Comparison of ENCODE assay signal across 14 cellular contexts in the genomic region with DNA sequence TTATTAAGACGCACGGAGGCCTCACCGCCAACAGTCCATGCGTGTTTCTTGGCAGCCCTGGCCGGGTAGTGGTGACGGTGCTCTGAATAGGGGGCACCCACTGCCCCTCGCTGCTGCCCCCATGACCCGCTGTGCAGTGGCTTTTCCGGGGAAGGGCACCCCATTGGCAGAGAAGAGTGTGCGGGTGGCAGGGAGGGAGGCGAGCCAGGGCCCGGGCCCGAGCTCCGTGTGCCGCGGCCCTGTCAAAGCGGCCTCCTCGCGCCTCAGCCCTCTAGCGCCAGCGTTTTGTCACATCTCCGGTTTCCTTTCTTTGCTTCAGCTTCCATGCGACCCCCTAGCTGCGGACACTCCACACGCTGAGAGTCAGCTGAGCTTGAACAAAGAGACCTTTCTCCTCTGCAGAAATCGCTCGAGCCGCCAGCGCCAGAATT.
DNase-seq lines count a peak whose midpoint lies in the region; ATAC-seq and TF ChIP-seq lines count a peak whose summit lies in the region.
"Had no signal": no experiment of that assay in that cellular context is flagged by ENCODE, and none has a peak within 500 bp of the region (broad histone marks: within the 10 kb centered on the region; RNA-seq: fewer than 3 reads in every experiment).

No MANE protein-coding gene starts in this region.

- TF ChIP-seq CTCF in omental fat pad (IDR thresholded peaks at IDR 0.05) = no peak

- no peak overlapping the region for H3K4me3 ChIP-seq in H7 (ENCODE audit: insufficient read depth, low read depth, low read length)
- H3K4me3 ChIP-seq: gastrocnemius medialis had no signal

- no peaks in the 10 kb centered on the region for H3K36me3 ChIP-seq in H7 (replicated peaks; ENCODE audit: control insufficient read depth, insufficient read depth, low read length)
- H3K36me3 ChIP-seq: gastrocnemius medialis, WERI-Rb-1 had no signal

- ATAC-seq in HG02840 (IDR thresholded peaks at IDR 0.05; ENCODE audit: low FRiP score, unreplicated experiment) (no peak), omental fat pad (ENCODE audit: low FRiP score) (no peak)
- ATAC-seq: gastrocnemius medialis, Right ventricle myocardium inferior had no signal

- DNase-seq in H7 (peak; percentile 93), ecto neural progenitor cell (ENCODE audit: low spot score) (peak; percentile 82), iPS-NIHi7 (ENCODE audit: extremely low spot score) (peak; percentile 51), pons (ENCODE audit: low spot score) (peak; percentile 73), NCI-H1417 treated with DMSO at 0.1 percent for 48 hours (lab: John Stamatoyannopoulos, UW) (no peak), omental fat pad (ENCODE audit: low spot score) (no peak), NCI-H2196 treated with DMSO at 0.1 percent for 48 hours (lab: John Stamatoyannopoulos, UW; ENCODE audit: unreplicated experiment) (no peak)
- DNase-seq: gastrocnemius medialis, NCI-H1436, NCI-H446, T-helper 1 cell, WERI-Rb-1 had no signal

- H3K27me3 ChIP-seq in H7 (ENCODE audit: control insufficient read depth, insufficient read depth, low read length) = no peaks in the 10 kb centered on the region
- H3K27me3 ChIP-seq: gastrocnemius medialis had no signal

Comparison
In these comparisons a context has a peak if more than half of its experiments do, and no peak if none do; other contexts are left out.
1. DNase-seq: peak in H7 (single experiment), ecto neural progenitor cell (single experiment), iPS-NIHi7 (single experiment) and pons (single experiment); none in NCI-H1417 treated with DMSO at 0.1 percent for 48 hours (single experiment), omental fat pad (single experiment) and NCI-H2196 treated with DMSO at 0.1 percent for 48 hours (single experiment).